ENCODE assay signal across 19 cellular contexts in genomic region chrX:86829786-86830185, GRCh38.
"Had no signal": no experiment of that assay in that cellular context is flagged by ENCODE, and none has a peak within 500 bp of the region (broad histone marks: within the 10 kb centered on the region; RNA-seq: fewer than 3 reads in every experiment).

No MANE protein-coding gene starts in this region.

- DNase-seq: effector memory CD8-positive, alpha-beta T cell; esophagus squamous epithelium; foreskin fibroblast; glutamatergic neuron; islet precursor cell; left ventricle myocardium inferior; lower lobe of right lung; naive thymus-derived CD4-positive, alpha-beta T cell; ovary; right cardiac atrium; small intestine; stimulated activated CD4-positive, alpha-beta T cell treated with anti-CD3 and anti-CD28 coated beads, Interleukin-12 subunit alpha, Interleukin-12 subunit beta, amount 100 ng/mL, for 4 hours; stimulated activated naive CD4-positive, alpha-beta T cell treated with Interleukin-2 at 50 U/mL for 16 hours; trophoblast cell; uterus had no signal

- H3K36me3 ChIP-seq: esophagus squamous epithelium, gastroesophageal sphincter, left ventricle myocardium inferior, lower lobe of right lung, ovary, uterus had no signal

- H3K9me3 Mint-ChIP-seq: dendritic cell treated with granulocyte-macrophage colony-stimulating factor and Interleukin-4, amounts not matched to agents 40 ng/mL and 50 ng/mL, for 4 days had no signal

- H3K27me3 Mint-ChIP-seq: dendritic cell treated with granulocyte-macrophage colony-stimulating factor and Interleukin-4, amounts not matched to agents 40 ng/mL and 50 ng/mL, for 4 days; effector memory CD8-positive, alpha-beta T cell; memory B cell; naive thymus-derived CD4-positive, alpha-beta T cell had no signal

- H3K27me3 ChIP-seq: esophagus squamous epithelium, gastroesophageal sphincter, ovary, uterus had no signal

- H3K4me1 Mint-ChIP-seq: memory B cell; naive thymus-derived CD4-positive, alpha-beta T cell; neural crest cell had no signal

- H3K27ac ChIP-seq: esophagus squamous epithelium, gastroesophageal sphincter, left ventricle myocardium inferior, lower lobe of right lung, ovary, uterus had no signal

- H3K27ac Mint-ChIP-seq: dendritic cell treated with granulocyte-macrophage colony-stimulating factor and Interleukin-4, amounts not matched to agents 40 ng/mL and 50 ng/mL, for 4 days; effector memory CD8-positive, alpha-beta T cell; memory B cell; naive thymus-derived CD4-positive, alpha-beta T cell had no signal

- FAIRE-seq: small intestine had no signal

- H3K4me3 ChIP-seq: esophagus squamous epithelium, gastroesophageal sphincter, left ventricle myocardium inferior, lower lobe of right lung, ovary, uterus had no signal

- H3K4me3 Mint-ChIP-seq: dendritic cell treated with granulocyte-macrophage colony-stimulating factor and Interleukin-4, amounts not matched to agents 40 ng/mL and 50 ng/mL, for 4 days; effector memory CD8-positive, alpha-beta T cell; memory B cell; naive thymus-derived CD4-positive, alpha-beta T cell; neural crest cell had no signal

- H3K36me3 Mint-ChIP-seq: memory B cell; naive thymus-derived CD4-positive, alpha-beta T cell had no signal

- H3K4me1 ChIP-seq: esophagus squamous epithelium, gastroesophageal sphincter, left ventricle myocardium inferior, lower lobe of right lung, uterus had no signal

- H3K9me3 ChIP-seq: gastroesophageal sphincter, left ventricle myocardium inferior, lower lobe of right lung, ovary, uterus had no signal
